16 cellular contexts compared by ENCODE assay signal in genomic region chr7:158526531-158526930, GRCh38.
A peak's percentile ranks its signal among the peaks of the same experiment; 100 is the strongest.
DNase-seq lines count a peak whose midpoint lies in the region; TF ChIP-seq lines count a peak whose summit lies in the region.
"Had no signal": no experiment of that assay in that cellular context is flagged by ENCODE, and none has a peak within 500 bp of the region (broad histone marks: within the 10 kb centered on the region; RNA-seq: fewer than 3 reads in every experiment).

No MANE protein-coding gene starts in this region.

- no peaks in the 10 kb centered on the region for H3K9me2 ChIP-seq in OCI-LY1 (ENCODE audit: low read depth, low read length)

- no peaks in the 10 kb centered on the region for H3K36me3 ChIP-seq in BLaER1 treated with 17β-estradiol and CSF1 and Interleukin-3, amounts not matched to agents 10 nM and 100 nM
- H3K36me3 ChIP-seq in OCI-LY1 (ENCODE audit: insufficient read depth, low read length) (no peaks in the 10 kb centered on the region), neuronal stem cell (replicated peaks in 1 of 2; ENCODE audit: control insufficient read depth in 2 of 2, insufficient read depth in 2 of 2, low read length in 2 of 2) (no peaks in the 10 kb centered on the region), prostate gland (no peaks in the 10 kb centered on the region), left ventricle myocardium inferior (no peaks in the 10 kb centered on the region)
- H3K36me3 ChIP-seq: BE2C had no signal

- no peak overlapping the region for H4K8ac ChIP-seq in neuronal stem cell (ENCODE audit: low read depth, low read length)

- no peak overlapping the region for H2BK12ac ChIP-seq in neuronal stem cell (ENCODE audit: low read length)

- intact Hi-C loops in posterior vena cava (cut with DNase I) = no loop called here
- intact Hi-C loops in prostate gland (cut with DNase I) = no loop called here
- intact Hi-C loops in left ventricle myocardium inferior (cut with micrococcal nuclease) = no loop called here

- H2AFZ ChIP-seq in OCI-LY1 (ENCODE audit: low read length) (no peak overlapping the region), neuronal stem cell (ENCODE audit: low read length) (no peak overlapping the region)
- H2AFZ ChIP-seq: GM23338 had no signal

- H3K9ac ChIP-seq in BLaER1 treated with 17β-estradiol and CSF1 and Interleukin-3, amounts not matched to agents 10 nM and 100 nM = no peak overlapping the region
- H3K9ac ChIP-seq in OCI-LY1 (ENCODE audit: low read length) (no peak overlapping the region; the same call in 1 of the 2 replicates), neuronal stem cell (ENCODE audit: low read depth, low read length, poor library complexity) (no peak overlapping the region)

- no peak overlapping the region for H2BK5ac ChIP-seq in neuronal stem cell (ENCODE audit: low read length)

- peak overlapping the region; percentile 65 for H3K23ac ChIP-seq in neuronal stem cell (ENCODE audit: low read depth, low read length, poor library complexity)

- H3K14ac ChIP-seq in neuronal stem cell (ENCODE audit: low read length) = peak overlapping the region; percentile 71

- no peak overlapping the region for H3K27ac ChIP-seq in BLaER1 treated with 17β-estradiol and CSF1 and Interleukin-3, amounts not matched to agents 10 nM and 100 nM
- H3K27ac ChIP-seq in OCI-LY1 (ENCODE audit: low read depth, low read length, poor library complexity, severe bottlenecking) (peak overlapping the region; percentile 98), neuronal stem cell (replicated peaks; ENCODE audit: low read length) (no peak overlapping the region), prostate gland (no peak overlapping the region), left ventricle myocardium inferior (replicated peaks) (no peak overlapping the region)

- peaks cover 2% of the 10 kb centered on the region; the same call in 1 of the 2 replicates for H3F3A ChIP-seq in OCI-LY1 (ENCODE audit: insufficient read depth, low read length)

- no CpG with 5 or more reads among the region's 9 CpGs for WGBS in neuronal stem cell (ENCODE audit: extremely low coverage in 2 of 2, insufficient read length in 2 of 2, insufficient replicate concordance in 1 of 2), 2 donors
- 87% methylated on average over 9 of the region's 9 CpGs for WGBS in prostate gland

- H2BK120ac ChIP-seq in neuronal stem cell (ENCODE audit: low read depth, low read length) = no peak overlapping the region

- H3K79me2 ChIP-seq in OCI-LY1 (ENCODE audit: insufficient read depth, low read length) = no peaks in the 10 kb centered on the region

- peaks cover 6 to 85% (median 75%) of the 10 kb centered on the region in 10 experiments for H3K4me1 ChIP-seq in BLaER1 treated with 17β-estradiol and CSF1 and Interleukin-3, amounts not matched to agents 10 nM and 100 nM
- peaks cover 63% of the 10 kb centered on the region for H3K4me1 ChIP-seq in OCI-LY1 (ENCODE audit: insufficient read depth, low read length, severe bottlenecking)
- H3K4me1 ChIP-seq in neuronal stem cell (ENCODE audit: control insufficient read depth in 2 of 2, insufficient read depth in 1 of 2, low read depth in 1 of 2, low read length in 2 of 2) = no peaks in the 10 kb centered on the region
- no peaks in the 10 kb centered on the region for H3K4me1 ChIP-seq in prostate gland (replicated peaks)
- no peaks in the 10 kb centered on the region for H3K4me1 ChIP-seq in left ventricle myocardium inferior
- H3K4me1 ChIP-seq: BE2C had no signal

- peaks cover 5% of the 10 kb centered on the region for H3K79me1 ChIP-seq in neuronal stem cell (ENCODE audit: low read depth, low read length)

- peak overlapping the region; percentile 64 for H3K18ac ChIP-seq in neuronal stem cell (ENCODE audit: low read length)

- no peak overlapping the region for H2BK15ac ChIP-seq in neuronal stem cell (ENCODE audit: low read length)

- H3K4me2 ChIP-seq in BLaER1 treated with 17β-estradiol and CSF1 and Interleukin-3, amounts not matched to agents 10 nM and 100 nM = peak overlapping the region in 8 of 11 experiments; percentile 46 to 98 (median 86); a peak in 13 of 22 replicates
- H3K4me2 ChIP-seq in OCI-LY1 (ENCODE audit: low read length) = no peak overlapping the region
- H3K4me2 ChIP-seq in neuronal stem cell (ENCODE audit: insufficient read depth, low read length, poor library complexity, severe bottlenecking) = no peak overlapping the region
- H3K4me2 ChIP-seq: GM23338 had no signal

- H3K4me3 ChIP-seq in BLaER1 treated with 17β-estradiol and CSF1 and Interleukin-3, amounts not matched to agents 10 nM and 100 nM = no peak overlapping the region
- no peak overlapping the region for H3K4me3 ChIP-seq in OCI-LY1 (ENCODE audit: low read depth, low read length, poor library complexity, severe bottlenecking)
- H3K4me3 ChIP-seq in neuronal stem cell (ENCODE audit: low read length in 2 of 2) = no peak overlapping the region
- H3K4me3 ChIP-seq in prostate gland = no peak overlapping the region
- H3K4me3 ChIP-seq in left ventricle myocardium inferior = no peak overlapping the region
- H3K4me3 ChIP-seq: GM23338 had no signal

- H4K20me1 ChIP-seq in BLaER1 treated with 17β-estradiol and CSF1 and Interleukin-3, amounts not matched to agents 10 nM and 100 nM = peaks cover 0 to 13% (median 0%) of the 10 kb centered on the region in 11 experiments; a peak in 4 of 22 replicates
- H4K20me1 ChIP-seq in OCI-LY1 (ENCODE audit: insufficient read depth, low read length) = no peaks in the 10 kb centered on the region

- H3K9me3 ChIP-seq in BLaER1 treated with 17β-estradiol and CSF1 and Interleukin-3, amounts not matched to agents 10 nM and 100 nM (replicated peaks in 1 of 11) = peaks cover 0 to 21% (median 19%) of the 10 kb centered on the region in 11 experiments; a peak in 15 of 22 replicates
- H3K9me3 ChIP-seq in OCI-LY1 (ENCODE audit: low read length) (0 out of 2 replicates have a peak, but pooled peaks cover 5% of the 10 kb centered on the region), neuronal stem cell (replicated peaks in 1 of 2; ENCODE audit: control insufficient read depth in 2 of 2, insufficient read depth in 1 of 2, low read depth in 1 of 2, low read length in 2 of 2) (peaks cover 6 to 8% of the 10 kb centered on the region in 2 donors), prostate gland (no peaks in the 10 kb centered on the region), left ventricle myocardium inferior (replicated peaks) (no peaks in the 10 kb centered on the region)
- H3K9me3 ChIP-seq: BE2C had no signal

- DNase-seq in cerebellum (ENCODE audit: low spot score) (peak; percentile 35), neuronal stem cell (ENCODE audit: low spot score) (no peak), posterior vena cava (ENCODE audit: low spot score) (no peak), prostate gland (ENCODE audit: low spot score) (no peak), left ventricle myocardium inferior (no peak)
- DNase-seq: ACHN; Calu3; CD4-positive, alpha-beta memory T cell; DMS53; DND-41; GDM1; HCEC 1CT had no signal

- no peak for TF ChIP-seq POLR2A in prostate gland (IDR thresholded peaks at IDR 0.05)

- TF ChIP-seq CTCF in OCI-LY1 (IDR thresholded peaks at IDR 0.05; ENCODE audit: low read length) (no peak), prostate gland (IDR thresholded peaks at IDR 0.05) (no peak), left ventricle myocardium inferior (IDR thresholded peaks at IDR 0.05; ENCODE audit: borderline replicate concordance) (no peak)

- peaks cover 0 to 30% (median 0%) of the 10 kb centered on the region in 11 experiments; a peak in 6 of 22 replicates for H3K27me3 ChIP-seq in BLaER1 treated with 17β-estradiol and CSF1 and Interleukin-3, amounts not matched to agents 10 nM and 100 nM
- no peaks in the 10 kb centered on the region for H3K27me3 ChIP-seq in OCI-LY1 (ENCODE audit: insufficient read depth, low read length)
- H3K27me3 ChIP-seq in neuronal stem cell (ENCODE audit: control insufficient read depth in 3 of 3, insufficient read depth in 3 of 3, low read depth in 1 of 3, low read length in 3 of 3) = peaks cover 0 to 5% (median 0%) of the 10 kb centered on the region in 3 experiments
- H3K27me3 ChIP-seq in prostate gland (replicated peaks; ENCODE audit: insufficient read depth) = no peaks in the 10 kb centered on the region
- peaks cover 52% of the 10 kb centered on the region for H3K27me3 ChIP-seq in left ventricle myocardium inferior (ENCODE audit: low read depth)
- H3K27me3 ChIP-seq: BE2C had no signal

- H4K91ac ChIP-seq in neuronal stem cell (ENCODE audit: low read depth, low read length, poor library complexity) = no peak overlapping the region

- no peak overlapping the region for H3K4ac ChIP-seq in neuronal stem cell (ENCODE audit: low read length)

- peak overlapping the region; percentile 28 for H2AK5ac ChIP-seq in neuronal stem cell (ENCODE audit: low read depth, low read length)

Comparison
In these comparisons a context has a peak if more than half of its experiments do, and no peak if none do; other contexts are left out.
1. H3K4me2 ChIP-seq: peak in BLaER1 treated with 17β-estradiol and CSF1 and Interleukin-3, amounts not matched to agents 10 nM and 100 nM (8 of 11); none in OCI-LY1 (single experiment) and neuronal stem cell (single experiment).